ENCODE assay signal across 1 cellular context in genomic region chr17:80990921-80991644, GRCh38.
A peak's percentile ranks its signal among the peaks of the same experiment; 100 is the strongest.
TF ChIP-seq lines count a peak whose summit lies in the region.

No MANE protein-coding gene starts in this region.

TF ChIP-seq in HepG2, 621 proteins besides CTCF, POLR2A, EP300 and RAD21 (continued from another document and continues in another):
- TF ChIP-seq CREBL2 (CRISPR knock-in tag; IDR thresholded peaks at IDR 0.05; ENCODE audit: borderline replicate concordance) (no peak), ZNF605 (CRISPR knock-in tag; IDR thresholded peaks at IDR 0.05) (peak; percentile 75), NR2F1 (CRISPR knock-in tag; IDR thresholded peaks at IDR 0.05) (peak; percentile 38 to 77; a peak in 2 of 4 replicates), NONO (IDR thresholded peaks at IDR 0.05) (no peak), NONO (CRISPR knock-in tag; conservative IDR thresholded peaks at IDR 0.05) (peak; percentile 4; the same call in 1 of the 2 replicates), ZNF430 (CRISPR knock-in tag; IDR thresholded peaks at IDR 0.05) (peak; percentile 67; the same call in 1 of the 2 replicates), TFE3 (CRISPR knock-in tag; IDR thresholded peaks at IDR 0.05) (peak; percentile 6; the same call in 1 of the 2 replicates), ZNF713 (CRISPR knock-in tag; IDR thresholded peaks at IDR 0.05) (no peak), BCL3 (CRISPR knock-in tag; IDR thresholded peaks at IDR 0.05) (no peak), SOX5 (CRISPR knock-in tag; IDR thresholded peaks at IDR 0.05; ENCODE audit: borderline replicate concordance) (0 out of 2 replicates have a peak, but pooled peaks have one; percentile 17), TFDP2 (CRISPR knock-in tag; IDR thresholded peaks at IDR 0.05) (no peak), HINFP (CRISPR knock-in tag; IDR thresholded peaks at IDR 0.05; ENCODE audit: low read depth) (peak; percentile 66; the same call in 1 of the 2 replicates), ZNF510 (CRISPR knock-in tag; IDR thresholded peaks at IDR 0.05; ENCODE audit: low read depth) (peak; percentile 96), ZNF790 (CRISPR knock-in tag; IDR thresholded peaks at IDR 0.05; ENCODE audit: borderline replicate concordance) (no peak), SP5 (CRISPR knock-in tag; IDR thresholded peaks at IDR 0.05; ENCODE audit: borderline replicate concordance, low read depth) (peak; percentile 32; the same call in 1 of the 2 replicates), ZNF589 (CRISPR knock-in tag; conservative IDR thresholded peaks at IDR 0.05) (no peak), MTA1 (CRISPR knock-in tag; IDR thresholded peaks at IDR 0.05; ENCODE audit: borderline replicate concordance) (peak; percentile 70; the same call in 1 of the 2 replicates), ZC3H13 (CRISPR knock-in tag; IDR thresholded peaks at IDR 0.05) (no peak; the same call in none of the 2 replicates), PRPF4 (IDR thresholded peaks at IDR 0.05; ENCODE audit: low read depth, low read length, poor library complexity, severe bottlenecking) (no peak), ZNF274 (CRISPR knock-in tag; IDR thresholded peaks at IDR 0.05) (0 out of 2 replicates have a peak, but pooled peaks have one; percentile 9), NFKBIZ (CRISPR knock-in tag; IDR thresholded peaks at IDR 0.05) (no peak), MYC (CRISPR knock-in tag; IDR thresholded peaks at IDR 0.05; ENCODE audit: borderline replicate concordance) (0 out of 2 replicates have a peak, but pooled peaks have one; percentile 18), HMGXB4 (CRISPR knock-in tag; IDR thresholded peaks at IDR 0.05; ENCODE audit: borderline replicate concordance in 1 of 2, low read depth in 1 of 2) (peak in 1 of 2 experiments; percentile 57; a peak in 2 of 4 replicates), ZNF644 (CRISPR knock-in tag; IDR thresholded peaks at IDR 0.05; ENCODE audit: low read depth) (peak; percentile 58; the same call in 1 of the 2 replicates), ZNF263 (CRISPR knock-in tag; IDR thresholded peaks at IDR 0.05) (no peak), GRHL1 (CRISPR knock-in tag; conservative IDR thresholded peaks at IDR 0.05) (no peak), NFYC (CRISPR knock-in tag; IDR thresholded peaks at IDR 0.05) (no peak), HNF1A (IDR thresholded peaks at IDR 0.05; ENCODE audit: low read depth) (no peak), HNF1A (CRISPR knock-in tag; IDR thresholded peaks at IDR 0.05; ENCODE audit: borderline replicate concordance) (peak; percentile 44; the same call in 1 of the 2 replicates), MTERF4 (CRISPR knock-in tag; IDR thresholded peaks at IDR 0.05) (no peak), RXRA (CRISPR knock-in tag; IDR thresholded peaks at IDR 0.05) (0 out of 2 replicates have a peak, but pooled peaks have one; percentile 12), ZNF503 (CRISPR knock-in tag; IDR thresholded peaks at IDR 0.05) (no peak), ZNF501 (CRISPR knock-in tag; IDR thresholded peaks at IDR 0.05) (peak; percentile 58), ZNF83 (CRISPR knock-in tag; IDR thresholded peaks at IDR 0.05; ENCODE audit: borderline replicate concordance) (no peak), ATM (IDR thresholded peaks at IDR 0.05; ENCODE audit: borderline replicate concordance) (no peak), E2F5 (CRISPR knock-in tag; conservative IDR thresholded peaks at IDR 0.05) (no peak), SMARCC2 (IDR thresholded peaks at IDR 0.05) (no peak), ATF4 (CRISPR knock-in tag; IDR thresholded peaks at IDR 0.05) (no peak), ZBTB43 (CRISPR knock-in tag; conservative IDR thresholded peaks at IDR 0.05) (no peak)
